17 cellular contexts compared by ENCODE assay signal in the genomic region with DNA sequence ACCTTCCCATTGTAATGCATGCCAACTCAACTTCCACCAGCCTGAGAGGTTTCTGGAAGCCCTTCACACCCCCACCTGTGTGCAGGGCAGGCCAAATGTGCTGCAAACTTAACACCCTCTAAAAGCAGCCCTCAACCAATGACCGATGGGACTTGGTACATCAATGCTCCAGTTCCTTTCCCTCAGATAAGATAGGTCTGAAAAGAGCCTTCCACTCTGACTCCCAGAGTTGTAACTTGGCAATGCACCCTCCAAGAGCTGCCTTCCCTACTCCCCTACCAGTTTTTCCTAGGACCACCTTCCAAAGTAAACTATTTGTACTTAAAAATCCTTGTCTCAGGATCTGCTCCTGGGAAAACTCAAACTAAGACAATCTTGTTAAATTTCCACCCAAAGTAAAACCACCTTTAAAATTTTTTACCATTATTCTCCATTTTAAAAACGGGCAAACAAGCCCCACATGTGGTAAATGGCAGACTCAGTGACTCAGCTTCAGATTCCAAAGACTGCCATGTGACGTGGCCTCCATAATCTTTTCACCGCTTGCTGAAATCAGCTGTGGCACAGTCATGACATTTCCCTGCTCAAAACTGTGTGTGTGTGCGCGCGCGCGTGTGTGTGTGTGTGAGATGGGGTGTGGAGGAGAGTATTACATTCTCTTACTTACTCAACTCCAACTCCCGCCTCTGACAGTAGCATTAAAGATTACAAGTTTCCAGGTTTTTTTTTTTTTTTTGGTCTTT. TPM values are rescaled to one million over a fixed set of nuclear protein-coding genes. Genes with fewer than 3 reads are reported as not detected.
DNase-seq lines count a peak whose midpoint lies in the region; ATAC-seq and TF ChIP-seq lines count a peak whose summit lies in the region.
"Had no signal": no experiment of that assay in that cellular context is flagged by ENCODE, and none has a peak within 500 bp of the region (broad histone marks: within the 10 kb centered on the region; RNA-seq: fewer than 3 reads in every experiment).

No MANE protein-coding gene starts in this region.

- H3K9me3 ChIP-seq in endodermal cell (ENCODE audit: control insufficient read depth, low read length) = no peaks in the 10 kb centered on the region
- no peaks in the 10 kb centered on the region for H3K9me3 ChIP-seq in suprapubic skin
- H3K9me3 ChIP-seq: BE2C had no signal

- H3K4me3 Mint-ChIP-seq in endodermal cell = no peak overlapping the region
- no peak overlapping the region for H3K4me3 Mint-ChIP-seq in stimulated activated naive CD8-positive, alpha-beta T cell treated with anti-CD3 and anti-CD28 coated beads, Interleukin-15, Interleukin-2, amounts not matched to agents 100 ng/mL and 50 ng/mL, for 24 hours
- no peak overlapping the region for H3K4me3 Mint-ChIP-seq in stimulated activated naive B cell treated with anti-CD40 and anti-IgM and Interleukin-4, amounts not matched to agents 10 μg/mL and 1 μg/mL and 100 μg/mL, for 72 hours
- H3K4me3 Mint-ChIP-seq: dendritic cell treated with granulocyte-macrophage colony-stimulating factor and Interleukin-4, amounts not matched to agents 40 ng/mL and 50 ng/mL, for 4 days had no signal

- no peaks in the 10 kb centered on the region for H3K9me3 Mint-ChIP-seq in endodermal cell
- H3K9me3 Mint-ChIP-seq in stimulated activated naive CD8-positive, alpha-beta T cell treated with anti-CD3 and anti-CD28 coated beads, Interleukin-15, Interleukin-2, amounts not matched to agents 100 ng/mL and 50 ng/mL, for 24 hours = no peaks in the 10 kb centered on the region
- H3K9me3 Mint-ChIP-seq in stimulated activated naive B cell treated with anti-CD40 and anti-IgM and Interleukin-4, amounts not matched to agents 10 μg/mL and 1 μg/mL and 100 μg/mL, for 72 hours = no peaks in the 10 kb centered on the region
- H3K9me3 Mint-ChIP-seq: dendritic cell treated with granulocyte-macrophage colony-stimulating factor and Interleukin-4, amounts not matched to agents 40 ng/mL and 50 ng/mL, for 4 days had no signal

- H3K27me3 Mint-ChIP-seq in endodermal cell (ENCODE audit: insufficient read depth) = peaks cover 11% of the 10 kb centered on the region
- H3K27me3 Mint-ChIP-seq in stimulated activated naive CD8-positive, alpha-beta T cell treated with anti-CD3 and anti-CD28 coated beads, Interleukin-15, Interleukin-2, amounts not matched to agents 100 ng/mL and 50 ng/mL, for 24 hours = no peaks in the 10 kb centered on the region
- H3K27me3 Mint-ChIP-seq in stimulated activated naive B cell treated with anti-CD40 and anti-IgM and Interleukin-4, amounts not matched to agents 10 μg/mL and 1 μg/mL and 100 μg/mL, for 72 hours = no peaks in the 10 kb centered on the region
- H3K27me3 Mint-ChIP-seq: dendritic cell treated with granulocyte-macrophage colony-stimulating factor and Interleukin-4, amounts not matched to agents 40 ng/mL and 50 ng/mL, for 4 days; progenitor cell of endocrine pancreas had no signal

- no peak for TF ChIP-seq POLR2A in suprapubic skin (IDR thresholded peaks at IDR 0.05)

- H3K36me3 Mint-ChIP-seq in endodermal cell (ENCODE audit: low read depth) = no peaks in the 10 kb centered on the region
- peaks cover 59% of the 10 kb centered on the region for H3K36me3 Mint-ChIP-seq in stimulated activated naive CD8-positive, alpha-beta T cell treated with anti-CD3 and anti-CD28 coated beads, Interleukin-15, Interleukin-2, amounts not matched to agents 100 ng/mL and 50 ng/mL, for 24 hours (ENCODE audit: low read depth)
- H3K36me3 Mint-ChIP-seq in stimulated activated naive B cell treated with anti-CD40 and anti-IgM and Interleukin-4, amounts not matched to agents 10 μg/mL and 1 μg/mL and 100 μg/mL, for 72 hours = peaks cover 5 to 17% of the 10 kb centered on the region in 2 donors

- H3K4me1 ChIP-seq in endodermal cell (ENCODE audit: control insufficient read depth, insufficient read depth, low read length) (peaks cover 6% of the 10 kb centered on the region), suprapubic skin (no peaks in the 10 kb centered on the region)
- H3K4me1 ChIP-seq: BE2C had no signal

- peak; percentile 46 for DNase-seq in stimulated activated CD4-positive, alpha-beta T cell treated with anti-CD3 and anti-CD28 coated beads, Interleukin-15, amount 100 ng/mL, for 24 hours
- no peak for DNase-seq in stimulated activated CD4-positive, alpha-beta T cell treated with anti-CD3 and anti-CD28 coated beads, Interleukin-2, amount 100 ng/mL, for 48 hours
- DNase-seq in activated CD4-positive, alpha-beta T cell treated with anti-CD3 and anti-CD28 coated beads, Interleukin-2, amount 50 U/mL, for 4 hours = peak; percentile 42 to 44
- DNase-seq in endodermal cell (no peak), inferior parietal cortex (ENCODE audit: extremely low spot score) (no peak), suprapubic skin (ENCODE audit: low spot score in 2 of 2) (no peak)
- no peak for DNase-seq in stimulated activated naive B cell treated with anti-CD40 and anti-IgM and Interleukin-4, amounts not matched to agents 10 μg/mL and 1 μg/mL and 100 μg/mL, for 72 hours
- DNase-seq: activated gamma-delta T cell treated with Interleukin-2 at 50 U/mL for 16 hours, BE2C, NCI-H2107, substantia nigra, T-helper 9 cell had no signal

- H3K36me3 ChIP-seq in endodermal cell (ENCODE audit: control insufficient read depth, insufficient read depth, low read length) = no peaks in the 10 kb centered on the region
- no peaks in the 10 kb centered on the region for H3K36me3 ChIP-seq in suprapubic skin
- H3K36me3 ChIP-seq: BE2C had no signal

- H3K27ac ChIP-seq in endodermal cell (ENCODE audit: low read depth, low read length) (no peak overlapping the region), suprapubic skin (no peak overlapping the region)
- H3K27ac ChIP-seq: KMS-11 had no signal

- no peak overlapping the region for H3K27ac Mint-ChIP-seq in endodermal cell
- peak overlapping the region; percentile 65 for H3K27ac Mint-ChIP-seq in stimulated activated naive CD8-positive, alpha-beta T cell treated with anti-CD3 and anti-CD28 coated beads, Interleukin-15, Interleukin-2, amounts not matched to agents 100 ng/mL and 50 ng/mL, for 24 hours
- no peak overlapping the region for H3K27ac Mint-ChIP-seq in stimulated activated naive B cell treated with anti-CD40 and anti-IgM and Interleukin-4, amounts not matched to agents 10 μg/mL and 1 μg/mL and 100 μg/mL, for 72 hours
- H3K27ac Mint-ChIP-seq: dendritic cell treated with granulocyte-macrophage colony-stimulating factor and Interleukin-4, amounts not matched to agents 40 ng/mL and 50 ng/mL, for 4 days; progenitor cell of endocrine pancreas had no signal

- no peak overlapping the region for H3K9ac ChIP-seq in endodermal cell (ENCODE audit: extremely low read depth, low read length, poor library complexity, severe bottlenecking)
- H3K9ac ChIP-seq: KMS-11 had no signal

- H3K27me3 ChIP-seq in endodermal cell (ENCODE audit: control insufficient read depth, insufficient read depth, low read length, poor library complexity, severe bottlenecking) (peaks cover 5% of the 10 kb centered on the region), suprapubic skin (peaks cover 5% of the 10 kb centered on the region)

- WGBS in endodermal cell (ENCODE audit: insufficient coverage in 1 of 2, insufficient read length in 1 of 2), 2 experiments = 91 to 96% methylated on average over 3 to 5 of the region's 10 CpGs
- WGBS in suprapubic skin = 85% methylated on average over 10 of the region's 10 CpGs

- H3K4me3 ChIP-seq in endodermal cell (ENCODE audit: low read length) (no peak overlapping the region), suprapubic skin (no peak overlapping the region)
- H3K4me3 ChIP-seq: lung had no signal

- TF ChIP-seq EP300 in suprapubic skin (IDR thresholded peaks at IDR 0.05) = no peak

- TF ChIP-seq CTCF in endodermal cell (conservative IDR thresholded peaks at IDR 0.05) (peak; percentile 15), suprapubic skin (IDR thresholded peaks at IDR 0.05) (no peak)

- no peak for ATAC-seq in stimulated activated naive B cell treated with anti-CD40 and anti-IgM and Interleukin-4, amounts not matched to agents 10 μg/mL and 1 μg/mL and 100 μg/mL, for 72 hours (replicated peaks)

- H3K4me1 Mint-ChIP-seq in endodermal cell = peaks cover 12% of the 10 kb centered on the region
- peaks cover 89% of the 10 kb centered on the region for H3K4me1 Mint-ChIP-seq in stimulated activated naive CD8-positive, alpha-beta T cell treated with anti-CD3 and anti-CD28 coated beads, Interleukin-15, Interleukin-2, amounts not matched to agents 100 ng/mL and 50 ng/mL, for 24 hours (ENCODE audit: low read depth)
- H3K4me1 Mint-ChIP-seq in stimulated activated naive B cell treated with anti-CD40 and anti-IgM and Interleukin-4, amounts not matched to agents 10 μg/mL and 1 μg/mL and 100 μg/mL, for 72 hours = peaks cover 7 to 19% of the 10 kb centered on the region in 2 donors

RNA-seq across cellular contexts. Expression of gene RASGRP1, which starts 17.2 kb away (rescaled TPM):
- total RNA-seq in endodermal cell (1 to 10 TPM; 7.0 to 8.8 TPM), suprapubic skin (10 to 100 TPM; 14.4 to 25.9 (median 18.1) TPM)
- 5.4 TPM for polyA plus RNA-seq in endodermal cell (2013, experiment 1 of 2)
- polyA plus RNA-seq in endodermal cell (2013, experiment 2 of 2) = 5.1 TPM

Comparison
In these comparisons a context has a peak if more than half of its experiments do, and no peak if none do; other contexts are left out.
1. DNase-seq: peak in stimulated activated CD4-positive, alpha-beta T cell treated with anti-CD3 and anti-CD28 coated beads, Interleukin-15, amount 100 ng/mL, for 24 hours (single experiment) and activated CD4-positive, alpha-beta T cell treated with anti-CD3 and anti-CD28 coated beads, Interleukin-2, amount 50 U/mL, for 4 hours (2 of 2); none in stimulated activated CD4-positive, alpha-beta T cell treated with anti-CD3 and anti-CD28 coated beads, Interleukin-2, amount 100 ng/mL, for 48 hours (0 of 2), endodermal cell (single experiment), stimulated activated naive B cell treated with anti-CD40 and anti-IgM and Interleukin-4, amounts not matched to agents 10 μg/mL and 1 μg/mL and 100 μg/mL, for 72 hours (single experiment), inferior parietal cortex (single experiment) and suprapubic skin (0 of 2).